ENCODE assay signal across 14 cellular contexts in genomic region chr4:79679859-79680258, GRCh38.
DNase-seq lines count a peak whose midpoint lies in the region; ATAC-seq and TF ChIP-seq lines count a peak whose summit lies in the region.
"Had no signal": no experiment of that assay in that cellular context is flagged by ENCODE, and none has a peak within 500 bp of the region (broad histone marks: within the 10 kb centered on the region; RNA-seq: fewer than 3 reads in every experiment).

No MANE protein-coding gene starts in this region.

- POLR2A ChIA-PET in A673 (lab: Charles Lee; ENCODE audit: low non-redundant PET) (no interaction called here), Caco-2 (lab: Charles Lee) (no interaction called here)

- peak; percentile 12 for DNase-seq in A673 (ENCODE audit: low spot score)
- no peak for DNase-seq in Caco-2
- DNase-seq in NB4 (ENCODE audit: low read depth), result peak; percentile 58
- no peak for DNase-seq in memory B cell (ENCODE audit: low spot score in 2 of 2)
- no peak for DNase-seq in HUDEP-2 (lab: John Stamatoyannopoulos, UW; ENCODE audit: unreplicated experiment in 76 of 76)
- no peak for DNase-seq in NCI-H526 treated with DMSO at 0.1 percent for 48 hours (lab: John Stamatoyannopoulos, UW)
- DNase-seq in anterior cingulate cortex (lab: John Stamatoyannopoulos, UW), result no peak
- DNase-seq: BE2C; CD4-positive, alpha-beta memory T cell; COR-L47; GM23248 had no signal

- H3K36me3 ChIP-seq in A673 (ENCODE audit: insufficient read depth, low read length, poor library complexity, severe bottlenecking) (no peaks in the 10 kb centered on the region), Caco-2 (ENCODE audit: control insufficient read depth, insufficient read depth, low read length) (no peaks in the 10 kb centered on the region)
- H3K36me3 ChIP-seq: BE2C had no signal

- no peak for TF ChIP-seq POLR2A in NB4 (IDR thresholded peaks at IDR 0.05; ENCODE audit: extremely low read depth, insufficient read length)

- peaks cover 6% of the 10 kb centered on the region for H3K4me1 Mint-ChIP-seq in Caco-2 (ENCODE audit: low read depth, unreplicated experiment)
- peaks cover 12% of the 10 kb centered on the region for H3K4me1 Mint-ChIP-seq in memory B cell

- no peak overlapping the region for H3K4me3 ChIP-seq in A673 (ENCODE audit: low read depth, low read length, poor library complexity, severe bottlenecking)
- no peak overlapping the region for H3K4me3 ChIP-seq in Caco-2 (ENCODE audit: low read depth, low read length)
- H3K4me3 ChIP-seq in NB4 (ENCODE audit: low read depth, low read length), result no peak overlapping the region
- H3K4me3 ChIP-seq: GM12878, GM23248 had no signal

- H3K27ac Mint-ChIP-seq in Caco-2 (ENCODE audit: unreplicated experiment) (peak overlapping the region; percentile 13), memory B cell (no peak overlapping the region)
- H3K27ac Mint-ChIP-seq: CD4-positive, alpha-beta memory T cell had no signal

- H3K27me3 Mint-ChIP-seq in Caco-2 (ENCODE audit: insufficient read depth, unreplicated experiment), result peaks cover 2% of the 10 kb centered on the region
- peaks cover 2% of the 10 kb centered on the region for H3K27me3 Mint-ChIP-seq in memory B cell
- H3K27me3 Mint-ChIP-seq: CD4-positive, alpha-beta memory T cell had no signal

- intact Hi-C loops in A673 (cut with micrococcal nuclease; ENCODE audit: unreplicated experiment), result no loop called here
- intact Hi-C loops in Caco-2 (cut with micrococcal nuclease; ENCODE audit: unreplicated experiment), result loop anchor here (10.0 kb wide), 1 partner anchor 725 kb away; no protein-coding TSS in a partner anchor

- no peaks in the 10 kb centered on the region for H3K27me3 ChIP-seq in A673 (replicated peaks; ENCODE audit: insufficient read depth, low read depth, low read length, poor library complexity)
- no peaks in the 10 kb centered on the region for H3K27me3 ChIP-seq in Caco-2 (replicated peaks; ENCODE audit: control insufficient read depth, insufficient read depth, low read length)
- H3K27me3 ChIP-seq: BE2C had no signal

- H3K27ac ChIP-seq in A673 (ENCODE audit: low read depth, low read length, poor library complexity, severe bottlenecking), result no peak overlapping the region
- H3K27ac ChIP-seq: C4-2B, GM23248 had no signal

- H3K36me3 Mint-ChIP-seq in Caco-2 (ENCODE audit: insufficient read depth, unreplicated experiment), result no peaks in the 10 kb centered on the region
- no peaks in the 10 kb centered on the region for H3K36me3 Mint-ChIP-seq in memory B cell
- H3K36me3 Mint-ChIP-seq: CD4-positive, alpha-beta memory T cell had no signal

- no peak overlapping the region for H3K4me3 Mint-ChIP-seq in Caco-2 (ENCODE audit: unreplicated experiment)
- no peak overlapping the region for H3K4me3 Mint-ChIP-seq in memory B cell
- H3K4me3 Mint-ChIP-seq: CD4-positive, alpha-beta memory T cell had no signal

- ATAC-seq in memory B cell (ENCODE audit: low read depth), result peak; percentile 54
- ATAC-seq: GM12878, HCT116 had no signal

- CTCF ChIA-PET in A673 (lab: Charles Lee) (no interaction called here), Caco-2 (lab: Charles Lee) (no interaction called here)

- H3K4me1 ChIP-seq in A673 (ENCODE audit: insufficient read depth, low read length, poor library complexity, severe bottlenecking) (no peaks in the 10 kb centered on the region), Caco-2 (no peaks in the 10 kb centered on the region)

- H3K9me3 Mint-ChIP-seq in Caco-2 (ENCODE audit: unreplicated experiment) (no peaks in the 10 kb centered on the region), memory B cell (no peaks in the 10 kb centered on the region)

- BruUV-seq in A673 (replicated peaks; lab: Mats Ljungman, UMichigan) (no TSS peak), Caco-2 (replicated peaks; lab: Mats Ljungman, UMichigan) (no TSS peak)

- TF ChIP-seq CTCF in A673 (conservative IDR thresholded peaks at IDR 0.05; ENCODE audit: low read depth, low read length) (no peak), Caco-2 (IDR thresholded peaks at IDR 0.05; ENCODE audit: insufficient read depth in 1 of 2, low read depth in 1 of 2, low read length in 1 of 2, severe bottlenecking in 1 of 2, unreplicated experiment in 1 of 2) (no peak), NB4 (IDR thresholded peaks at IDR 0.05; ENCODE audit: low read depth, low read length) (no peak)

- no peaks in the 10 kb centered on the region for H3K9me3 ChIP-seq in A673 (ENCODE audit: low read depth, low read length, poor library complexity, severe bottlenecking)
- H3K9me3 ChIP-seq in Caco-2, result no peaks in the 10 kb centered on the region
- H3K9me3 ChIP-seq: BE2C had no signal

Comparison
In these comparisons a context has a peak if more than half of its experiments do, and no peak if none do; other contexts are left out.
1. DNase-seq: peak in A673 (single experiment) and NB4 (single experiment); none in Caco-2 (0 of 2), memory B cell (0 of 2), HUDEP-2 (0 of 76), NCI-H526 treated with DMSO at 0.1 percent for 48 hours (single experiment) and anterior cingulate cortex (0 of 58).